ENCODE assay signal across 16 cellular contexts in the genomic region with DNA sequence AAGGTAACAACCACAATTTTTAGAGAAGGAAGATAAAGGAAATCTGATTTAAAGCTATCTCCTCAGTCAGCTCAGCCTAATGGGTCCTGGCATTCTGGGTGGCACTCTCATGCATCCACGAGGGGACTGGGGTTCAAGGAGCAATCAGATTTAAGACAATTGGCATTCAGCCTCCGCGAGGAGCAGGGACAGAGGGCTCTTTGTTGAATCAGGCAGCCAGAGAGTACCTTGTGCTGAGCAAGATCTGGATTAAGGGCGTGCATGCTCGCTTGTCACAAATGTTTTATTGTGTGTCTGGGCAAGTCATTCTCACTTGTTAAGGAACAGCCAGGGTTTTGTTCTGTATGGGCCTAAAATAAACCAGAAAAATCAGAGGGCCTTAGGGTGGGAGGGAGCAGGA.
A peak's percentile ranks its signal among the peaks of the same experiment; 100 is the strongest.
DNase-seq lines count a peak whose midpoint lies in the region; ATAC-seq and TF ChIP-seq lines count a peak whose summit lies in the region.
"Had no signal": no experiment of that assay in that cellular context is flagged by ENCODE, and none has a peak within 500 bp of the region (broad histone marks: within the 10 kb centered on the region; RNA-seq: fewer than 3 reads in every experiment).

No MANE protein-coding gene starts in this region.

- H3K18ac ChIP-seq in H9 (ENCODE audit: insufficient read length, low read depth, low read length): no peak overlapping the region

- no peak overlapping the region for H4K8ac ChIP-seq in H9 (replicated peaks; ENCODE audit: insufficient read length, low read depth, low read length)

- H3K4me3 Mint-ChIP-seq in type B pancreatic cell (peak overlapping the region; percentile 39), H9 (no peak overlapping the region)
- H3K4me3 Mint-ChIP-seq: CD14-positive monocyte; naive thymus-derived CD4-positive, alpha-beta T cell had no signal

- no peak overlapping the region for H3K27ac ChIP-seq in WERI-Rb-1
- no peak overlapping the region for H3K27ac ChIP-seq in osteoblast (ENCODE audit: low read depth, low read length)
- H3K27ac ChIP-seq in H9 (ENCODE audit: insufficient read length, low read depth, low read length): no peak overlapping the region

- no peak overlapping the region for H2BK5ac ChIP-seq in H9 (ENCODE audit: insufficient read length, low read length)

- H4K5ac ChIP-seq in H9 (ENCODE audit: insufficient read length, low read depth, low read length): no peak overlapping the region

- no peaks in the 10 kb centered on the region for H3K79me1 ChIP-seq in H9 (ENCODE audit: insufficient read depth, low read depth, low read length, poor library complexity, severe bottlenecking)

- H3K4me2 ChIP-seq in osteoblast (ENCODE audit: insufficient read depth, low read length) (no peak overlapping the region), H9 (ENCODE audit: insufficient read depth, insufficient read length, low read length) (no peak overlapping the region)

- no peaks in the 10 kb centered on the region for H3K36me3 ChIP-seq in WERI-Rb-1
- H3K36me3 ChIP-seq in osteoblast (ENCODE audit: insufficient read depth, low read length): no peaks in the 10 kb centered on the region

- no peak overlapping the region for H3K4me3 ChIP-seq in WERI-Rb-1 (ENCODE audit: low read depth, low read length)
- H3K4me3 ChIP-seq in osteoblast (ENCODE audit: insufficient read depth, low read length): no peak overlapping the region

- no peaks in the 10 kb centered on the region for H3K9me3 ChIP-seq in WERI-Rb-1 (ENCODE audit: severe bottlenecking)
- H3K9me3 ChIP-seq in osteoblast (ENCODE audit: low read depth, low read length): peaks cover 6% of the 10 kb centered on the region
- no peaks in the 10 kb centered on the region for H3K9me3 ChIP-seq in H9 (ENCODE audit: control insufficient read depth, low read depth, low read length)

- TF ChIP-seq CTCF in WERI-Rb-1 (IDR thresholded peaks at IDR 0.05; ENCODE audit: low read depth, low read length) (no peak), osteoblast (IDR thresholded peaks at IDR 0.05; ENCODE audit: extremely low read depth, low read depth, low read length) (no peak), type B pancreatic cell (conservative IDR thresholded peaks at IDR 0.05) (no peak), H9 (conservative IDR thresholded peaks at IDR 0.05) (no peak)

- H3K23ac ChIP-seq in H9 (ENCODE audit: insufficient read length, low read depth, low read length): no peak overlapping the region

- H2BK120ac ChIP-seq in H9 (ENCODE audit: low read depth, low read length, poor library complexity, severe bottlenecking): no peak overlapping the region

- no peak overlapping the region for H2AK5ac ChIP-seq in H9 (ENCODE audit: insufficient read length, low read length)

- WGBS in H9 (ENCODE audit: extremely low coverage, insufficient read length, low lambda C conversion rate): no CpG with 5 or more reads among the region's 5 CpGs

- no peak overlapping the region for H3K56ac ChIP-seq in H9 (ENCODE audit: insufficient read length, low read depth, low read length)

- no peak overlapping the region for H2BK12ac ChIP-seq in H9 (ENCODE audit: insufficient read length, low read depth, low read length)

- H4K91ac ChIP-seq in H9 (ENCODE audit: insufficient read length, low read depth, low read length): no peak overlapping the region

- H3K14ac ChIP-seq in H9 (ENCODE audit: insufficient read depth, low read length): no peak overlapping the region

- H3K27me3 ChIP-seq in WERI-Rb-1 (ENCODE audit: insufficient read depth, low read depth, severe bottlenecking) (no peaks in the 10 kb centered on the region), osteoblast (ENCODE audit: insufficient read depth, low read length) (no peaks in the 10 kb centered on the region), H9 (ENCODE audit: insufficient read depth, low read length) (no peaks in the 10 kb centered on the region)

- H3T11ph ChIP-seq in H9 (ENCODE audit: low read length): no peak overlapping the region

- no peaks in the 10 kb centered on the region for H3K9me3 Mint-ChIP-seq in type B pancreatic cell
- no peaks in the 10 kb centered on the region for H3K9me3 Mint-ChIP-seq in H9

- no peaks in the 10 kb centered on the region for H3K36me3 Mint-ChIP-seq in type B pancreatic cell
- H3K36me3 Mint-ChIP-seq in H9 (ENCODE audit: insufficient read depth in 1 of 3, low read depth in 3 of 3): no peaks in the 10 kb centered on the region
- H3K36me3 Mint-ChIP-seq: CD14-positive monocyte; naive thymus-derived CD4-positive, alpha-beta T cell had no signal

- H3K27ac Mint-ChIP-seq in type B pancreatic cell (peak overlapping the region; percentile 40), H9 (no peak overlapping the region)
- H3K27ac Mint-ChIP-seq: CD14-positive monocyte; naive thymus-derived CD4-positive, alpha-beta T cell had no signal

- no peak overlapping the region for H2BK15ac ChIP-seq in H9 (ENCODE audit: low read depth, low read length)

- H3K4me1 Mint-ChIP-seq in type B pancreatic cell (ENCODE audit: unreplicated experiment) (peaks cover 31% of the 10 kb centered on the region), H9 (no peaks in the 10 kb centered on the region)
- H3K4me1 Mint-ChIP-seq: CD14-positive monocyte; naive thymus-derived CD4-positive, alpha-beta T cell had no signal

- H3K27me3 Mint-ChIP-seq in type B pancreatic cell (no peaks in the 10 kb centered on the region), H9 (ENCODE audit: low read depth) (no peaks in the 10 kb centered on the region)
- H3K27me3 Mint-ChIP-seq: naive thymus-derived CD4-positive, alpha-beta T cell had no signal

- no peaks in the 10 kb centered on the region for H3K4me1 ChIP-seq in osteoblast (ENCODE audit: insufficient read depth, low read length)
- H3K4me1 ChIP-seq in H9 (ENCODE audit: insufficient read depth, low read length): no peaks in the 10 kb centered on the region

- H2BK20ac ChIP-seq in H9 (ENCODE audit: low read depth, low read length, poor library complexity, severe bottlenecking): no peak overlapping the region

- ATAC-seq in HG03354 (IDR thresholded peaks at IDR 0.05; ENCODE audit: poor library complexity, severe bottlenecking, unreplicated experiment): no peak
- ATAC-seq: naive thymus-derived CD4-positive, alpha-beta T cell had no signal

- no peak overlapping the region for H3K9ac ChIP-seq in H9 (ENCODE audit: extremely low read depth, insufficient read length, low read length)

- H2AFZ ChIP-seq in osteoblast (ENCODE audit: low read length): no peak overlapping the region
- no peak overlapping the region for H2AFZ ChIP-seq in H9 (ENCODE audit: low read length)

- H4K20me1 ChIP-seq in osteoblast (ENCODE audit: insufficient read depth, low read length) (no peaks in the 10 kb centered on the region), H9 (ENCODE audit: control insufficient read depth, insufficient read depth, insufficient read length) (no peaks in the 10 kb centered on the region)

- peak; percentile 20 for DNase-seq in WERI-Rb-1
- DNase-seq in hippocampal formation (lab: John Stamatoyannopoulos, UW): peak; percentile 65 to 76
- DNase-seq in osteoblast (ENCODE audit: insufficient read length, low spot score, missing footprints): peak; percentile 44
- DNase-seq in type B pancreatic cell (ENCODE audit: extremely low spot score, unreplicated experiment): no peak
- DNase-seq in SHP77 (lab: John Stamatoyannopoulos, UW): no peak
- DNase-seq in H9: no peak
- DNase-seq: activated CD4-positive, alpha-beta T cell treated with anti-CD3 and anti-CD28 coated beads for 1 hour; activated CD8-positive, alpha-beta memory T cell treated with anti-CD3 and anti-CD28 coated beads, Interleukin-2, amount 50 U/mL, for 48 hours; activated naive CD4-positive, alpha-beta T cell treated with anti-CD3 and anti-CD28 coated beads, Interleukin-2, amount 50 U/mL, for 16 hours; GOT3; KBM-7; naive thymus-derived CD4-positive, alpha-beta T cell; RPMI8226; T-helper 2 cell had no signal

- H3K79me2 ChIP-seq in osteoblast (ENCODE audit: insufficient read depth, low read length): no peaks in the 10 kb centered on the region
- H3K79me2 ChIP-seq in H9 (ENCODE audit: insufficient read depth, low read length): no peaks in the 10 kb centered on the region

- H3K4ac ChIP-seq in H9 (ENCODE audit: low read depth, low read length): no peak overlapping the region

- H3K23me2 ChIP-seq in H9 (ENCODE audit: insufficient read length, low read depth, low read length, poor library complexity, severe bottlenecking): no peaks in the 10 kb centered on the region

Comparison
In these comparisons a context has a peak if more than half of its experiments do, and no peak if none do; other contexts are left out.
1. DNase-seq: peak in WERI-Rb-1 (single experiment), hippocampal formation (2 of 2) and osteoblast (single experiment); none in type B pancreatic cell (single experiment), SHP77 (0 of 2) and H9 (single experiment).